In the genomic region with DNA sequence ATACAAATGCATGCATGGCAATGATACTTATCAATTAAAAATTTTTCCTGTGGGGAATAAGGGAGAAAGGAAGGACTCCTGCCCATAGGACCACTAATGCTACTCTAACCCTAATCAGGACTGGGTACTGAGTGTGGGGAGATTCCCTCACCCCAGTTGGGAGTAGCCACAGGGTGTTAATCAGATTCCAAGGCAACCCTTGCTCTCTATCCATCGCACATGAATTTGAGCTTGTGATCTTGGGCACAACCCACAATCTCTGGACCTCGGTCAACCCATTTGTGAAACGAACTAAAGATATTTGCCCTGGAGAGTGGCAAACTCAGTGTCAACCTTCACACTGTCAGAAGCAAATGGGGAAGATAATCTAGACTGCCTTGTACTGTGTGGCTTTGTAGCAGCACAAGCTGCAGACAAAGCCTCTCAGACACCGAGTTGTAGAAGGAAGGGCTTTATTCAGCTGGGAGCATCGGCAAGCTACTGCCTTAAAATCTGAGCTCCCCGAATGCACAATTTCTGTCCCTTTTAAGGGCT, we compare ENCODE assay signal across 12 cellular contexts.
A peak's percentile ranks its signal among the peaks of the same experiment; 100 is the strongest.
DNase-seq lines count a peak whose midpoint lies in the region; ATAC-seq and TF ChIP-seq lines count a peak whose summit lies in the region.
"Had no signal": no experiment of that assay in that cellular context is flagged by ENCODE, and none has a peak within 500 bp of the region (broad histone marks: within the 10 kb centered on the region; RNA-seq: fewer than 3 reads in every experiment).

No MANE protein-coding gene starts in this region.

- H3K4me3 Mint-ChIP-seq in CD8-positive, alpha-beta T cell: no peak overlapping the region
- H3K4me3 Mint-ChIP-seq in nephron progenitor cell: no peak overlapping the region
- H3K4me3 Mint-ChIP-seq: activated T-helper 1 cell treated with anti-CD3 and anti-CD28 coated beads, Interleukin-12 subunit alpha, Interleukin-12 subunit beta, Interleukin-2, Interleukin-4 antibody, amounts not matched to agents 30 ng/mL and 10 ng/mL and 1 ng/mL, durations not matched to agents 14 hours and 24 hours and 36 hours had no signal

- ATAC-seq in GM18867 (IDR thresholded peaks at IDR 0.05; ENCODE audit: unreplicated experiment) (peak; percentile 20), HG03175 (IDR thresholded peaks at IDR 0.05; ENCODE audit: unreplicated experiment) (peak; percentile 37), HG02973 (IDR thresholded peaks at IDR 0.05; ENCODE audit: unreplicated experiment) (no peak)
- no peak for ATAC-seq in CD8-positive, alpha-beta T cell

- H3K27me3 Mint-ChIP-seq in CD8-positive, alpha-beta T cell (ENCODE audit: low read depth): peaks cover 9% of the 10 kb centered on the region
- H3K27me3 Mint-ChIP-seq in nephron progenitor cell (ENCODE audit: low read depth, poor library complexity): peaks cover 19% of the 10 kb centered on the region

- H3K27ac ChIP-seq in cingulate gyrus (ENCODE audit: low read depth, low read length): peak overlapping the region; percentile 81
- peak overlapping the region; percentile 23 for H3K27ac ChIP-seq in skeletal muscle tissue (ENCODE audit: low read depth, low read length)
- H3K27ac ChIP-seq in CD8-positive, alpha-beta T cell (ENCODE audit: low read depth, low read length): no peak overlapping the region

- H3K4me3 ChIP-seq in skeletal muscle tissue (ENCODE audit: low read length in 3 of 3): no peak overlapping the region
- no peak overlapping the region for H3K4me3 ChIP-seq in CD8-positive, alpha-beta T cell (ENCODE audit: low read depth, low read length)
- H3K4me3 ChIP-seq: tibial nerve had no signal

- peaks cover 11% of the 10 kb centered on the region for H3K9me3 Mint-ChIP-seq in CD8-positive, alpha-beta T cell
- H3K9me3 Mint-ChIP-seq in nephron progenitor cell: peaks cover 33% of the 10 kb centered on the region
- H3K9me3 Mint-ChIP-seq: activated T-helper 1 cell treated with anti-CD3 and anti-CD28 coated beads, Interleukin-12 subunit alpha, Interleukin-12 subunit beta, Interleukin-2, Interleukin-4 antibody, amounts not matched to agents 30 ng/mL and 10 ng/mL and 1 ng/mL, durations not matched to agents 14 hours and 24 hours and 36 hours had no signal

- H3K27ac Mint-ChIP-seq in CD8-positive, alpha-beta T cell: no peak overlapping the region
- no peak overlapping the region for H3K27ac Mint-ChIP-seq in nephron progenitor cell
- H3K27ac Mint-ChIP-seq: activated T-helper 1 cell treated with anti-CD3 and anti-CD28 coated beads, Interleukin-12 subunit alpha, Interleukin-12 subunit beta, Interleukin-2, Interleukin-4 antibody, amounts not matched to agents 30 ng/mL and 10 ng/mL and 1 ng/mL, durations not matched to agents 14 hours and 24 hours and 36 hours had no signal

- H3K36me3 Mint-ChIP-seq in CD8-positive, alpha-beta T cell: no peaks in the 10 kb centered on the region
- no peaks in the 10 kb centered on the region for H3K36me3 Mint-ChIP-seq in nephron progenitor cell (ENCODE audit: low read depth)

- H3K4me1 ChIP-seq in skeletal muscle tissue (ENCODE audit: control insufficient read depth in 3 of 3, insufficient read depth in 3 of 3, low read length in 3 of 3): no peaks in the 10 kb centered on the region
- H3K4me1 ChIP-seq in CD8-positive, alpha-beta T cell (ENCODE audit: insufficient read depth, low read length): no peaks in the 10 kb centered on the region
- H3K4me1 ChIP-seq: tibial nerve had no signal

- peaks cover 5% of the 10 kb centered on the region for H3K4me1 Mint-ChIP-seq in CD8-positive, alpha-beta T cell (ENCODE audit: low read depth)
- H3K4me1 Mint-ChIP-seq in nephron progenitor cell: peaks cover 12% of the 10 kb centered on the region

- POLR2A ChIA-PET in CD8-positive, alpha-beta T cell (lab: Charles Lee): no interaction called here

- H3K36me3 ChIP-seq in skeletal muscle tissue (ENCODE audit: control insufficient read depth in 3 of 3, insufficient read depth in 3 of 3, low read length in 3 of 3): no peaks in the 10 kb centered on the region
- H3K36me3 ChIP-seq in CD8-positive, alpha-beta T cell (ENCODE audit: insufficient read depth, low read length): no peaks in the 10 kb centered on the region
- H3K36me3 ChIP-seq: tibial nerve had no signal

- no peak for TF ChIP-seq CTCF in CD8-positive, alpha-beta T cell (IDR thresholded peaks at IDR 0.05)
- no peak for TF ChIP-seq CTCF in nephron progenitor cell (IDR thresholded peaks at IDR 0.05)

- no peak overlapping the region for H3K9ac ChIP-seq in skeletal muscle tissue (ENCODE audit: low read depth in 1 of 3, low read length in 3 of 3)

- H3K27me3 ChIP-seq in skeletal muscle tissue (ENCODE audit: control insufficient read depth in 3 of 3, insufficient read depth in 3 of 3, low read length in 3 of 3): no peaks in the 10 kb centered on the region
- no peaks in the 10 kb centered on the region for H3K27me3 ChIP-seq in CD8-positive, alpha-beta T cell (ENCODE audit: insufficient read depth, low read length)
- H3K27me3 ChIP-seq: tibial nerve had no signal

- no peak for DNase-seq in CD8-positive, alpha-beta T cell
- DNase-seq in H4 (ENCODE audit: low spot score) (no peak), nephron progenitor cell (no peak)
- DNase-seq: NK-92 treated with Interleukin-12 subunit alpha and Interleukin-12 subunit beta, amount 100 ng/mL, for 24 hours; stimulated activated CD4-positive, alpha-beta T cell treated with anti-CD3 and anti-CD28 coated beads, Interleukin-2, amount 100 ng/mL, for 48 hours had no signal

- intact Hi-C loops in CD8-positive, alpha-beta T cell (cut with DNase I, micrococcal nuclease): no loop called here

- CTCF ChIA-PET in CD8-positive, alpha-beta T cell (lab: Charles Lee): no interaction called here

- H3K9me3 ChIP-seq in skeletal muscle tissue (ENCODE audit: control insufficient read depth in 3 of 3, low read length in 3 of 3): no peaks in the 10 kb centered on the region
- no peaks in the 10 kb centered on the region for H3K9me3 ChIP-seq in CD8-positive, alpha-beta T cell (ENCODE audit: low read length)
- H3K9me3 ChIP-seq: tibial nerve had no signal

Comparison
In these comparisons a context has a peak if more than half of its experiments do, and no peak if none do; other contexts are left out.
1. ATAC-seq: peak in GM18867 (single experiment) and HG03175 (single experiment); none in CD8-positive, alpha-beta T cell (single experiment) and HG02973 (single experiment).